8 cellular contexts compared by ENCODE assay signal in the genomic region with DNA sequence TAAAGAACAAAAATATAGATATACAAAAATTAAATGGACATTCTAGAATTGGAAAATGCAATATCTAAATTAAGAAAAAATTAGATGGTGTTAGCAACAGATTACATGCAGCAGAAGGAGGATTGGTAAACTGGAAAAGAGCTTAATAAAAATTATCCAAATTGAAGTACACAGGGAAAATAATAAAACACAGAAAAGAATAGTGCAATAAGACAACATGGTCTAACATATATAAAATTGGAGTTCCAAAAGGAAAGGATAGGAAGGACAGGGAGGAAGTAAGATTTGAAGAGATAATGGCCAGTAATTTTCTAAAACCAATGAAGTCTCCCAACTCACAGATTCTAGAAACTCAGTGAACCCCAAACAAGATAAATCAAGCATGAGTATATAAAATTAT.
"Had no signal": no experiment of that assay in that cellular context is flagged by ENCODE, and none has a peak within 500 bp of the region (broad histone marks: within the 10 kb centered on the region; RNA-seq: fewer than 3 reads in every experiment).

No MANE protein-coding gene starts in this region.

- FAIRE-seq: G401.6, GM12878, GM12891, GM12892, GM18507, GM19239 had no signal

- H3K4me3 ChIP-seq: GM12878 had no signal

- DNase-seq: GDM1, GF-D8 had no signal
